In genomic region chr12:131732996-131733615, GRCh38 we compare ENCODE assay signal across 19 cellular contexts. TPM values are rescaled to one million over a fixed set of nuclear protein-coding genes. Genes with fewer than 3 reads are reported as not detected.
DNase-seq lines count a peak whose midpoint lies in the region; ATAC-seq and TF ChIP-seq lines count a peak whose summit lies in the region.
"Had no signal": no experiment of that assay in that cellular context is flagged by ENCODE, and none has a peak within 500 bp of the region (broad histone marks: within the 10 kb centered on the region; RNA-seq: fewer than 3 reads in every experiment).

No MANE protein-coding gene starts in this region.

- H3K4me1 Mint-ChIP-seq in GM23338 (peaks cover 58% of the 10 kb centered on the region), nephron progenitor cell (peaks cover 6% of the 10 kb centered on the region)
- H3K4me1 Mint-ChIP-seq in activated naive CD8-positive, alpha-beta T cell treated with anti-CD3 and anti-CD28 coated beads, Interleukin-2, amount 50 U/mL, for 24 hours = no peaks in the 10 kb centered on the region

- H3K27me3 ChIP-seq in GM23338 (ENCODE audit: insufficient read depth) (no peaks in the 10 kb centered on the region), NT2/D1 (ENCODE audit: insufficient read depth, insufficient read length) (no peaks in the 10 kb centered on the region), colonic mucosa (no peaks in the 10 kb centered on the region)
- H3K27me3 ChIP-seq: BLaER1 had no signal

- H4K20me1 ChIP-seq in GM23338 (replicated peaks; ENCODE audit: insufficient read depth) = no peaks in the 10 kb centered on the region; the same call in 1 of the 2 replicates

- H3K27ac Mint-ChIP-seq in GM23338 (peak overlapping the region; percentile 76), nephron progenitor cell (peak overlapping the region; percentile 46)
- H3K27ac Mint-ChIP-seq in activated naive CD8-positive, alpha-beta T cell treated with anti-CD3 and anti-CD28 coated beads, Interleukin-2, amount 50 U/mL, for 24 hours = no peak overlapping the region
- H3K27ac Mint-ChIP-seq: CD4-positive, CD25-positive, alpha-beta regulatory T cell had no signal

- peaks cover 18% of the 10 kb centered on the region for H3K79me2 ChIP-seq in GM23338 (replicated peaks; ENCODE audit: insufficient read depth)

- H3F3A ChIP-seq in GM23338 (replicated peaks; ENCODE audit: low read depth) = peaks cover 11% of the 10 kb centered on the region

- no peak overlapping the region for H2AFZ ChIP-seq in GM23338
- H2AFZ ChIP-seq: GM23248 had no signal

- peaks cover 26% of the 10 kb centered on the region for H3K4me1 ChIP-seq in GM23338 (ENCODE audit: insufficient read depth)
- peaks cover 11% of the 10 kb centered on the region for H3K4me1 ChIP-seq in NT2/D1 (ENCODE audit: insufficient read depth, insufficient read length)
- no peaks in the 10 kb centered on the region for H3K4me1 ChIP-seq in colonic mucosa
- H3K4me1 ChIP-seq: BLaER1 had no signal

- H3K9me3 ChIP-seq in NT2/D1 (ENCODE audit: insufficient read depth, low read length) = no peaks in the 10 kb centered on the region
- H3K9me3 ChIP-seq in colonic mucosa = no peaks in the 10 kb centered on the region
- H3K9me3 ChIP-seq: BLaER1 had no signal

- H3K36me3 ChIP-seq in GM23338 (ENCODE audit: insufficient read depth) (peaks cover 28% of the 10 kb centered on the region), NT2/D1 (ENCODE audit: insufficient read depth, insufficient read length, low read length) (peaks cover 84% of the 10 kb centered on the region), colonic mucosa (peaks cover 16% of the 10 kb centered on the region)

- H3K36me3 Mint-ChIP-seq in GM23338 (ENCODE audit: low read depth) (peaks cover 80% of the 10 kb centered on the region), nephron progenitor cell (ENCODE audit: low read depth) (peaks cover 65% of the 10 kb centered on the region)
- H3K36me3 Mint-ChIP-seq in activated naive CD8-positive, alpha-beta T cell treated with anti-CD3 and anti-CD28 coated beads, Interleukin-2, amount 50 U/mL, for 24 hours (ENCODE audit: low read depth) = peaks cover 40% of the 10 kb centered on the region

- H3K4me2 ChIP-seq in GM23338 = no peak overlapping the region
- H3K4me2 ChIP-seq: BLaER1 had no signal

- H3K9me2 ChIP-seq in GM23338 (ENCODE audit: insufficient read depth) = no peaks in the 10 kb centered on the region

- H3K27ac ChIP-seq in GM23338 (ENCODE audit: low read depth) = no peak overlapping the region
- no peak overlapping the region for H3K27ac ChIP-seq in colonic mucosa
- H3K27ac ChIP-seq: BLaER1, GM23248 had no signal

- TF ChIP-seq CTCF in GM23338 (conservative IDR thresholded peaks at IDR 0.05; ENCODE audit: low read depth in 2 of 2) (no peak), nephron progenitor cell (IDR thresholded peaks at IDR 0.05) (no peak), colonic mucosa (IDR thresholded peaks at IDR 0.05) (no peak)

- H3K9ac ChIP-seq in NT2/D1 (ENCODE audit: insufficient read length, low read depth) = peak overlapping the region; percentile 14
- H3K9ac ChIP-seq in colonic mucosa (ENCODE audit: low read depth in 2 of 2, low read length in 2 of 2) = no peak overlapping the region
- H3K9ac ChIP-seq: BLaER1, GM23248 had no signal

- DNase-seq in GM23338 (ENCODE audit: low spot score) (no peak), NT2/D1 (ENCODE audit: low read depth, low spot score) (no peak), nephron progenitor cell (no peak), NCI-H2107 treated with DMSO at 0.1 percent for 48 hours (lab: John Stamatoyannopoulos, UW; ENCODE audit: unreplicated experiment) (no peak), colonic mucosa (no peak), activated gamma-delta T cell treated with Interleukin-2 at 50 U/mL for 16 hours (no peak)
- no peak for DNase-seq in activated naive CD8-positive, alpha-beta T cell treated with anti-CD3 and anti-CD28 coated beads, Interleukin-2, amount 50 U/mL, for 24 hours
- DNase-seq: CD4-positive, CD25-positive, alpha-beta regulatory T cell; GM23248; HCEC 1CT; NCI-H1048; NCI-H1417; NCI-H1694; NCI-H2029 treated with DMSO at 0.1 percent for 48 hours; NCI-H2227 treated with DMSO at 0.1 percent for 48 hours; NCI-H526 treated with DMSO at 0.1 percent for 48 hours; SHP77 treated with DMSO at 0.1 percent for 48 hours had no signal

- ATAC-seq in GM23338 = no peak
- ATAC-seq in activated naive CD8-positive, alpha-beta T cell treated with anti-CD3 and anti-CD28 coated beads, Interleukin-2, amount 50 U/mL, for 24 hours = peak; percentile 17
- ATAC-seq in GM18873 (IDR thresholded peaks at IDR 0.05; ENCODE audit: low FRiP score, unreplicated experiment) = no peak

- H3K4me3 Mint-ChIP-seq in GM23338 (no peak overlapping the region), nephron progenitor cell (no peak overlapping the region)
- H3K4me3 Mint-ChIP-seq in activated naive CD8-positive, alpha-beta T cell treated with anti-CD3 and anti-CD28 coated beads, Interleukin-2, amount 50 U/mL, for 24 hours = no peak overlapping the region
- H3K4me3 Mint-ChIP-seq: CD4-positive, CD25-positive, alpha-beta regulatory T cell had no signal

- no peaks in the 10 kb centered on the region for H3K9me3 Mint-ChIP-seq in GM23338
- H3K9me3 Mint-ChIP-seq in activated naive CD8-positive, alpha-beta T cell treated with anti-CD3 and anti-CD28 coated beads, Interleukin-2, amount 50 U/mL, for 24 hours = no peaks in the 10 kb centered on the region
- no peaks in the 10 kb centered on the region for H3K9me3 Mint-ChIP-seq in nephron progenitor cell
- H3K9me3 Mint-ChIP-seq: CD4-positive, CD25-positive, alpha-beta regulatory T cell had no signal

- H3K4me3 ChIP-seq in GM23338 (no peak overlapping the region), NT2/D1 (ENCODE audit: insufficient read length, low read depth) (no peak overlapping the region), colonic mucosa (no peak overlapping the region)
- H3K4me3 ChIP-seq: BLaER1, GM23248 had no signal

- intact Hi-C loops in colonic mucosa (cut with DNase I) = no loop called here

- H3K27me3 Mint-ChIP-seq in GM23338 (ENCODE audit: insufficient read depth, low read depth, poor library complexity) (peaks cover 10% of the 10 kb centered on the region), nephron progenitor cell (ENCODE audit: low read depth, poor library complexity) (no peaks in the 10 kb centered on the region)
- H3K27me3 Mint-ChIP-seq in activated naive CD8-positive, alpha-beta T cell treated with anti-CD3 and anti-CD28 coated beads, Interleukin-2, amount 50 U/mL, for 24 hours = no peaks in the 10 kb centered on the region
- H3K27me3 Mint-ChIP-seq: CD4-positive, CD25-positive, alpha-beta regulatory T cell had no signal

RNA-seq across cellular contexts. Expression of gene SFSWAP, which starts 22.2 kb away (rescaled TPM):
- total RNA-seq in GM23338 (2014; rRNA removed; shearing (Covaris generic)) = 36.2 and 41.0 TPM in 2 replicates
- polyA plus RNA-seq in GM23338 (2016; fragmentation: Nextera tagmentation; extraction: Ambion mirVana) = 49.0 and 49.8 TPM in 2 replicates
- 10 to 100 TPM; 28.2 to 35.6 TPM for total RNA-seq in colonic mucosa
